13 cellular contexts compared by ENCODE assay signal in the genomic region with DNA sequence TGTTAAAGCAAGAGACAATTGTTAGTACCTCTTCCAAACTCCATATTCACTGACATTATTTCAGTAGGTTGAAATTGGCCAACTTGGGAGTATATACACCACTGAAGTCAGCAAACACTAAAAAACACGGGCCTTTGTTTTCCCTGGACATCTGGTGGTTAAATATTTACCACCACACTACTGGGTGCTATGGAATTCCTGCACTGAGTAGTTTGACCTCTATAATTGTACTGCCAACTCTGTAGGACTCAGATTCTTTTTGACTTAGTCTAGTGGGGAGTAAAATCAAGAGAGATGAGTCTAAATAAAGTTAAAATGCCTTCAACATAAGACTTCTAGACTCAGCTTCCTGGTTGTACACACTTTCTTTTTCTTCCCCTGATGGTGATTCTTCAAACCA. TPM values are rescaled to one million over a fixed set of nuclear protein-coding genes. Genes with fewer than 3 reads are reported as not detected.
DNase-seq lines count a peak whose midpoint lies in the region; ATAC-seq and TF ChIP-seq lines count a peak whose summit lies in the region.
"Had no signal": no experiment of that assay in that cellular context is flagged by ENCODE, and none has a peak within 500 bp of the region (broad histone marks: within the 10 kb centered on the region; RNA-seq: fewer than 3 reads in every experiment).

No MANE protein-coding gene starts in this region.

- POLR2A ChIA-PET in Panc1 (lab: Charles Lee) = no interaction called here

- no peaks in the 10 kb centered on the region for H3K36me3 ChIP-seq in Panc1 (ENCODE audit: control insufficient read depth, insufficient read depth, low read length)
- H3K36me3 ChIP-seq: HAP-1, sigmoid colon had no signal

- H3K4me3 ChIP-seq in Panc1 (ENCODE audit: low read depth in 2 of 2, low read length in 2 of 2) (no peak overlapping the region), fibroblast of villous mesenchyme (ENCODE audit: low read depth, low read length) (no peak overlapping the region)
- H3K4me3 ChIP-seq: HAP-1, sigmoid colon, SK-N-MC had no signal

- no peak for TF ChIP-seq CTCF in Panc1 (IDR thresholded peaks at IDR 0.05)
- no peak for TF ChIP-seq CTCF in fibroblast of villous mesenchyme (IDR thresholded peaks at IDR 0.05; ENCODE audit: insufficient read depth, low read depth, low read length)

- H3K27ac ChIP-seq in Panc1 (ENCODE audit: low read length) = peak overlapping the region; percentile 44; the same call in 1 of the 2 replicates
- H3K27ac ChIP-seq: sigmoid colon, SK-N-MC had no signal

- peak; percentile 56 for DNase-seq in GM04503 (ENCODE audit: low read depth)
- DNase-seq in Panc1 (ENCODE audit: low read depth, low spot score) = no peak
- DNase-seq in fibroblast of villous mesenchyme (ENCODE audit: low read depth) = peak; percentile 20
- peak; percentile 94 for DNase-seq in renal cortical epithelial cell (ENCODE audit: low read depth)
- no peak for DNase-seq in hypothalamus (lab: John Stamatoyannopoulos, UW)
- no peak for DNase-seq in GF-D8 (lab: John Stamatoyannopoulos, UW)
- DNase-seq: activated T-cell treated with anti-CD3 and anti-CD28 coated beads, Interleukin-2, amount 50 U/mL, for 24 hours; MV-4-11; sigmoid colon had no signal

- CTCF ChIA-PET in Panc1 (lab: Charles Lee) = no interaction called here

- 0 out of 2 replicates have a peak, but pooled peaks have one; percentile 31 for ATAC-seq in Panc1
- ATAC-seq in GM21529 (IDR thresholded peaks at IDR 0.05; ENCODE audit: unreplicated experiment) = no peak
- no peak for ATAC-seq in HG02884 (IDR thresholded peaks at IDR 0.05; ENCODE audit: unreplicated experiment)

- peaks cover 2% of the 10 kb centered on the region; the same call in 1 of the 2 replicates for H3K27me3 ChIP-seq in Panc1 (ENCODE audit: control insufficient read depth, insufficient read depth, low read length)
- H3K27me3 ChIP-seq: sigmoid colon had no signal

- H3K9me3 ChIP-seq in Panc1 (ENCODE audit: control insufficient read depth, insufficient read depth, low read depth, low read length) = no peaks in the 10 kb centered on the region
- H3K9me3 ChIP-seq: HAP-1, sigmoid colon had no signal

- BruUV-seq in Panc1 (replicated peaks; lab: Mats Ljungman, UMichigan) = no TSS peak

- intact Hi-C loops in Panc1 (cut with micrococcal nuclease; ENCODE audit: unreplicated experiment) = no loop called here

- in situ Hi-C loops in Panc1 (cut with HindIII; ENCODE audit: low pct_unique_long_range_greater_than_20kb, low sequenced_read_pairs) = no loop called here

- peaks cover 15% of the 10 kb centered on the region for H3K4me1 ChIP-seq in Panc1 (ENCODE audit: control insufficient read depth, insufficient read depth, low read length)
- H3K4me1 ChIP-seq: HAP-1, sigmoid colon had no signal

RNA-seq across cellular contexts. Expression of a gene that starts 41.3 kb away (rescaled TPM):
- total RNA-seq in Panc1 (2021; ENCODE audit: unreplicated experiment) (99.4 TPM), fibroblast of villous mesenchyme (93.3 and 101 TPM in 2 replicates), renal cortical epithelial cell (198 and 315 TPM in 2 replicates)
- polyA plus RNA-seq in Panc1 (2012; ENCODE audit: insufficient read length) = 84.1 TPM

Comparison
In these comparisons a context has a peak if more than half of its experiments do, and no peak if none do; other contexts are left out.
1. DNase-seq: peak in GM04503 (single experiment), fibroblast of villous mesenchyme (single experiment) and renal cortical epithelial cell (single experiment); none in Panc1 (single experiment), hypothalamus (0 of 51) and GF-D8 (single experiment).